Comparison of ENCODE assay signal across 1 cellular context in the genomic region with DNA sequence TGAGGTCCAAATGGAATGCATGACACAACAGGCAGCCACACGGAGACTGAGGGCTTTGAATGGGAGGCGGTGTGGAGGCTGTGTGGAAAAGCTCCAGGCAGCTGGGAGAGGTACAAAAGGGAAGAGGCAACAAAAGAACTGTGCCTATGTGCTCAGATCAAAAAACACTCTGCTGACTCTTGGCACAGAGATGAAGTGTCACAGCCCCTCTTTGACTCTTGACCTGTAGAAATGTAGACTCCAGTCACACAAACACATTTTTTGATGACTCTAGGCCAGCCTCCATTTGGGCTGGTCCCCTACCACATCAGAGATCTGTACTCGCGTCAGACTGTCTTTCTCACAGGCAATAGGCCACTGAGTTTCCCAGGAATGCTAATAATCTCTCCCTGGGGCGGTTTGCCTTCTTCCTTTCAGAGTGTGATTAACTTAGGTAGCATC.
A peak's percentile ranks its signal among the peaks of the same experiment; 100 is the strongest.
TF ChIP-seq lines count a peak whose summit lies in the region.

No MANE protein-coding gene starts in this region.

TF ChIP-seq in H1, 55 proteins besides CTCF, POLR2A, EP300 and RAD21:
- TF ChIP-seq YY1 (IDR thresholded peaks at IDR 0.05; ENCODE audit: low read depth, low read length) (no peak), TEAD4 (IDR thresholded peaks at IDR 0.05; ENCODE audit: low read depth, low read length) (peak; percentile 23; the same call in 1 of the 2 replicates)
